ENCODE assay signal across 14 cellular contexts in genomic region chr6:47126647-47127339, GRCh38.
A peak's percentile ranks its signal among the peaks of the same experiment; 100 is the strongest.
DNase-seq lines count a peak whose midpoint lies in the region; ATAC-seq, FAIRE-seq and TF ChIP-seq lines count a peak whose summit lies in the region.
"Had no signal": no experiment of that assay in that cellular context is flagged by ENCODE, and none has a peak within 500 bp of the region (broad histone marks: within the 10 kb centered on the region; RNA-seq: fewer than 3 reads in every experiment).

No MANE protein-coding gene starts in this region.

- DNase-seq in NCI-H510A (lab: John Stamatoyannopoulos, UW) (peak; percentile 10), NCI-H510A treated with DMSO at 0.1 percent for 48 hours (lab: John Stamatoyannopoulos, UW) (no peak), kidney tubule cell (ENCODE audit: low spot score) (peak; percentile 83), transverse colon (peak; percentile 48), GM12892 (ENCODE audit: insufficient read length) (no peak)
- no peak for DNase-seq in central memory CD8-positive, alpha-beta T cell (ENCODE audit: low spot score in 2 of 2)
- DNase-seq: activated CD4-positive, alpha-beta T cell treated with anti-CD3 and anti-CD28 coated beads, Interleukin-2, amount 10 ng/mL, durations not matched to agents 7 days and 5 days; activated naive CD4-positive, alpha-beta T cell treated with Interleukin-2 at 50 U/mL for 16 hours; GOT3; left lung; NCI-H1092 had no signal

- ATAC-seq in central memory CD8-positive, alpha-beta T cell (replicated peaks; ENCODE audit: extremely low read depth, poor library complexity, severe bottlenecking) = no peak
- ATAC-seq in HG02588 (IDR thresholded peaks at IDR 0.05; ENCODE audit: unreplicated experiment) (no peak), HG02759 (IDR thresholded peaks at IDR 0.05; ENCODE audit: unreplicated experiment) (no peak)
- ATAC-seq: left lung had no signal

- no peaks in the 10 kb centered on the region for H3K4me1 Mint-ChIP-seq in central memory CD8-positive, alpha-beta T cell
- H3K4me1 Mint-ChIP-seq: activated CD4-positive, alpha-beta T cell treated with anti-CD3 and anti-CD28 coated beads, Interleukin-2, amount 10 ng/mL, durations not matched to agents 7 days and 5 days had no signal

- H3K36me3 ChIP-seq in transverse colon = no peaks in the 10 kb centered on the region
- H3K36me3 ChIP-seq: left lung, SJSA1 had no signal

- H3K27me3 ChIP-seq in transverse colon = no peaks in the 10 kb centered on the region
- H3K27me3 ChIP-seq: left lung, SJSA1 had no signal

- no peak overlapping the region for H3K4me3 ChIP-seq in transverse colon
- H3K4me3 ChIP-seq: left lung, SJSA1 had no signal

- peaks cover 0 to 20% (median 10%) of the 10 kb centered on the region in 4 donors for H3K4me1 ChIP-seq in transverse colon
- H3K4me1 ChIP-seq: left lung had no signal

- H3K27ac ChIP-seq in transverse colon = peak overlapping the region in 2 of 4 donors; percentile 5 to 17
- H3K27ac ChIP-seq: left lung, SJSA1 had no signal

- H3K9me3 Mint-ChIP-seq in central memory CD8-positive, alpha-beta T cell = no peaks in the 10 kb centered on the region
- H3K9me3 Mint-ChIP-seq: activated CD4-positive, alpha-beta T cell treated with anti-CD3 and anti-CD28 coated beads, Interleukin-2, amount 10 ng/mL, durations not matched to agents 7 days and 5 days had no signal

- TF ChIP-seq CTCF in transverse colon (IDR thresholded peaks at IDR 0.05) = no peak

- peaks cover 24% of the 10 kb centered on the region for H3K27me3 Mint-ChIP-seq in central memory CD8-positive, alpha-beta T cell
- H3K27me3 Mint-ChIP-seq: activated CD4-positive, alpha-beta T cell treated with anti-CD3 and anti-CD28 coated beads, Interleukin-2, amount 10 ng/mL, durations not matched to agents 7 days and 5 days had no signal

- in situ Hi-C loops in transverse colon (cut with MboI; ENCODE audit: low pct_ligation_motif_present in 1 of 4, low pct_unique_long_range_greater_than_20kb in 1 of 4, low sequenced_read_pairs in 3 of 4) = no loop called here

- no peaks in the 10 kb centered on the region for H3K36me3 Mint-ChIP-seq in central memory CD8-positive, alpha-beta T cell (ENCODE audit: insufficient read depth)

- intact Hi-C loops in transverse colon (cut with DNase I; ENCODE audit: low total_unique reads) = no loop called here

- 46 to 52% methylated on average over 4 to 5 of the region's 5 CpGs for WGBS in transverse colon (ENCODE audit: low coverage in 1 of 2), 2 donors

- no peak for TF ChIP-seq EP300 in transverse colon (IDR thresholded peaks at IDR 0.05; ENCODE audit: low read depth)

- TF ChIP-seq POLR2A in transverse colon (IDR thresholded peaks at IDR 0.05) (no peak), GM12892 (IDR thresholded peaks at IDR 0.05; ENCODE audit: low read depth, low read length) (no peak)

- H3K4me3 Mint-ChIP-seq in central memory CD8-positive, alpha-beta T cell = no peak overlapping the region
- H3K4me3 Mint-ChIP-seq: activated CD4-positive, alpha-beta T cell treated with anti-CD3 and anti-CD28 coated beads, Interleukin-2, amount 10 ng/mL, durations not matched to agents 7 days and 5 days had no signal

- no peak for FAIRE-seq in GM12892 (lab: Jason Lieb, UNC)

- peak overlapping the region; percentile 4 for H3K27ac Mint-ChIP-seq in central memory CD8-positive, alpha-beta T cell (ENCODE audit: low read depth)
- H3K27ac Mint-ChIP-seq: activated CD4-positive, alpha-beta T cell treated with anti-CD3 and anti-CD28 coated beads, Interleukin-2, amount 10 ng/mL, durations not matched to agents 7 days and 5 days had no signal

- no peaks in the 10 kb centered on the region for H3K9me3 ChIP-seq in transverse colon
- H3K9me3 ChIP-seq: left lung, SJSA1 had no signal

Comparison
In these comparisons a context has a peak if more than half of its experiments do, and no peak if none do; other contexts are left out.
1. DNase-seq: peak in NCI-H510A (single experiment), kidney tubule cell (single experiment) and transverse colon (single experiment); none in NCI-H510A treated with DMSO at 0.1 percent for 48 hours (single experiment), central memory CD8-positive, alpha-beta T cell (0 of 2) and GM12892 (single experiment).